2 cellular contexts compared by ENCODE assay signal in the genomic region with DNA sequence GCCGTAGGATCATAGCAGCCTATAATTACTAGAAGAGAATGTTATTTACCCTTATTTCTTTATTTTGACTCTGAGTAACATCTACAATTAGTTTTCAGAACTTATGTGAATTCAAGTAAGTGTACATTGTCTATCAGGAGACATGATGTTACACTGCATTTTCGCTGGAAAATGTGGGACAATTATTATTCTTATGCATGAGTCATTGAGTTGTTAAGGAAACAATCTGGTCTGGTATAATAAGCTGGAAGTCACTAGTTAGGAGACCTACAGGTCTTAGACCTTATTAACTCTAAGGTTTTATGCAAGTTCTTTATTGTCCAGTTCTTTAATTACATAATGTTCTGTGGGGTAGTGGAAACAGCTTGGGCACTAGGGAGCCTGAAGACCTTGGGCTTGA.
TF ChIP-seq lines count a peak whose summit lies in the region.

No MANE protein-coding gene starts in this region.

TF ChIP-seq in endothelial cell of umbilical vein, 7 proteins besides CTCF, POLR2A, EP300 and RAD21:
- TF ChIP-seq MYC (IDR thresholded peaks at IDR 0.05; ENCODE audit: low read depth, low read length) (no peak), FOS (IDR thresholded peaks at IDR 0.05; ENCODE audit: borderline replicate concordance, insufficient read depth, low read length) (peak; percentile 80), POLR2AphosphoS5 (IDR thresholded peaks at IDR 0.05; ENCODE audit: insufficient read depth, low read depth, low read length) (no peak), GATA2 (IDR thresholded peaks at IDR 0.05; ENCODE audit: insufficient read depth, insufficient read length, low read depth, low read length) (no peak), EZH2 (IDR thresholded peaks at IDR 0.05; ENCODE audit: borderline replicate concordance, low read depth, low read length, severe bottlenecking) (no peak), JUN (IDR thresholded peaks at IDR 0.05; ENCODE audit: borderline replicate concordance, insufficient read depth, insufficient read length, low read depth) (peak; percentile 79)
- TF ChIP-seq, protein P1, sequence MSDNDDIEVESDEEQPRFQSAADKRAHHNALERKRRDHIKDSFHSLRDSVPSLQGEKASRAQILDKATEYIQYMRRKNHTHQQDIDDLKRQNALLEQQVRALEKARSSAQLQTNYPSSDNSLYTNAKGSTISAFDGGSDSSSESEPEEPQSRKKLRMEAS (IDR thresholded peaks at IDR 0.05; ENCODE audit: insufficient read depth, insufficient read length) = no peak

TF ChIP-seq in HepG2, 621 proteins besides CTCF, POLR2A, EP300 and RAD21:
- TF ChIP-seq RORA (CRISPR knock-in tag; IDR thresholded peaks at IDR 0.05) = no peak
- TF ChIP-seq KLF15 (CRISPR knock-in tag; IDR thresholded peaks at IDR 0.05; ENCODE audit: borderline replicate concordance) = no peak
- no peak for TF ChIP-seq NAIF1 (CRISPR knock-in tag; IDR thresholded peaks at IDR 0.05; ENCODE audit: borderline replicate concordance)
- TF ChIP-seq, protein P2, sequence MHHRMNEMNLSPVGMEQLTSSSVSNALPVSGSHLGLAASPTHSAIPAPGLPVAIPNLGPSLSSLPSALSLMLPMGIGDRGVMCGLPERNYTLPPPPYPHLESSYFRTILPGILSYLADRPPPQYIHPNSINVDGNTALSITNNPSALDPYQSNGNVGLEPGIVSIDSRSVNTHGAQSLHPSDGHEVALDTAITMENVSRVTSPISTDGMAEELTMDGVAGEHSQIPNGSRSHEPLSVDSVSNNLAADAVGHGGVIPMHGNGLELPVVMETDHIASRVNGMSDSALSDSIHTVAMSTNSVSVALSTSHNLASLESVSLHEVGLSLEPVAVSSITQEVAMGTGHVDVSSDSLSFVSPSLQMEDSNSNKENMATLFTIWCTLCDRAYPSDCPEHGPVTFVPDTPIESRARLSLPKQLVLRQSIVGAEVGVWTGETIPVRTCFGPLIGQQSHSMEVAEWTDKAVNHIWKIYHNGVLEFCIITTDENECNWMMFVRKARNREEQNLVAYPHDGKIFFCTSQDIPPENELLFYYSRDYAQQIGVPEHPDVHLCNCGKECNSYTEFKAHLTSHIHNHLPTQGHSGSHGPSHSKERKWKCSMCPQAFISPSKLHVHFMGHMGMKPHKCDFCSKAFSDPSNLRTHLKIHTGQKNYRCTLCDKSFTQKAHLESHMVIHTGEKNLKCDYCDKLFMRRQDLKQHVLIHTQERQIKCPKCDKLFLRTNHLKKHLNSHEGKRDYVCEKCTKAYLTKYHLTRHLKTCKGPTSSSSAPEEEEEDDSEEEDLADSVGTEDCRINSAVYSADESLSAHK (CRISPR knock-in tag; IDR thresholded peaks at IDR 0.05; ENCODE audit: borderline replicate concordance) = no peak
- TF ChIP-seq ZNF30 (CRISPR knock-in tag; IDR thresholded peaks at IDR 0.05) = no peak
- TF ChIP-seq ZMAT3 (CRISPR knock-in tag; conservative IDR thresholded peaks at IDR 0.05) = no peak
- TF ChIP-seq ZNF296 (CRISPR knock-in tag; conservative IDR thresholded peaks at IDR 0.05) = no peak
- TF ChIP-seq ZNF235 (CRISPR knock-in tag; IDR thresholded peaks at IDR 0.05; ENCODE audit: borderline replicate concordance) = no peak
- no peak for TF ChIP-seq PHF20 (CRISPR knock-in tag; IDR thresholded peaks at IDR 0.05)
- no peak for TF ChIP-seq HNRNPH1 (optimal IDR thresholded peaks at IDR 0.05; ENCODE audit: low read depth, low read length)
- no peak for TF ChIP-seq SMAD9 (CRISPR knock-in tag; IDR thresholded peaks at IDR 0.05)
- TF ChIP-seq ZNF672 (CRISPR knock-in tag; IDR thresholded peaks at IDR 0.05) = no peak
- no peak for TF ChIP-seq ZZZ3 (CRISPR knock-in tag; IDR thresholded peaks at IDR 0.05; ENCODE audit: borderline replicate concordance)
TF ChIP-seq in HepG2: peak in this region for 0.
